Comparison of ENCODE assay signal across 16 cellular contexts in the genomic region with DNA sequence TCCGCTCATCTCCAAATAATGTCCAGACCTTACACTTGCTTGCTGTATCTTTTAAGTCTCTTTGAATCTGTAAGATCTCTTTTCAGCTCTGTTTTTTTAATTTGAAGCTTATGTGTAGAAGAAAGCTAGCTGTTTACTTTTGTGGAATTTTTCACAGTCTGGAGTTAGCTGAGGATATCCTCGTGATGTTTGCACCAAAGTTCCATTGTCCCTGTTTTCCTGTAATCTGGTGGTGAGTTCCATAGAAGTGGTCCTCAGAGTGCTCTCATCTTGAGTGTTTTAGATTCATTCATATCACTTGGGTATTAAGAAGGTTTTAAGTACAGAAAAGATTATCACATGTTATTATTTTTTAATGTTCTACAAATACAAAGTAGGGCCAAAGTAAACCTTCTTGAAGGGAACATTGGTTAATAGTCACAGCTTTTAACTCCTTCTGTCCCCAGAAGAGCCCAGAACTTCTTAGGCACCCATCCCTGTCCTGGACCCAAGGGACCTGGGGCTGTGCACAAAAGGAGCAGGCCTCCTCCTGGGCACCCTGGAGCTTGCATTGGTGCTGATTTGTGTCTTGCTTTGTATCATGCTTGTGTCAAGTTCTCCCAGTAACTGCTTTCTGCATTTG. TPM values are rescaled to one million over a fixed set of nuclear protein-coding genes. Genes with fewer than 3 reads are reported as not detected.
DNase-seq lines count a peak whose midpoint lies in the region; ATAC-seq, FAIRE-seq and TF ChIP-seq lines count a peak whose summit lies in the region.
"Had no signal": no experiment of that assay in that cellular context is flagged by ENCODE, and none has a peak within 500 bp of the region (broad histone marks: within the 10 kb centered on the region; RNA-seq: fewer than 3 reads in every experiment).

No MANE protein-coding gene starts in this region.

- H3K9ac ChIP-seq in endodermal cell (ENCODE audit: extremely low read depth, low read length, poor library complexity, severe bottlenecking): no peak overlapping the region

- H3K27ac ChIP-seq in endodermal cell (ENCODE audit: low read depth, low read length): no peak overlapping the region

- 75 to 88% methylated on average over 1 to 2 of the region's 2 CpGs for WGBS in endodermal cell (ENCODE audit: insufficient coverage in 1 of 2, insufficient read length in 1 of 2), 2 experiments

- CTCF ChIA-PET in GM10248 (lab: Yijun Ruan, JAX): interaction anchor here (3.2 to 4.1 kb wide), 2 partner anchors 10 to 70 kb away, joined by 16 to 19 read pairs; no protein-coding TSS in a partner anchor

- H3K27me3 Mint-ChIP-seq in endodermal cell (ENCODE audit: insufficient read depth): no peaks in the 10 kb centered on the region

- TF ChIP-seq POLR2A in H54 (IDR thresholded peaks at IDR 0.05; ENCODE audit: low read depth, low read length): no peak

- no peaks in the 10 kb centered on the region for H3K36me3 ChIP-seq in endodermal cell (ENCODE audit: control insufficient read depth, insufficient read depth, low read length)
- H3K36me3 ChIP-seq: HAP-1 had no signal

- intact Hi-C loops in sciatic nerve (cut with DNase I): no loop called here

- no peaks in the 10 kb centered on the region for H3K9me3 ChIP-seq in endodermal cell (ENCODE audit: control insufficient read depth, low read length)
- H3K9me3 ChIP-seq: HAP-1 had no signal

- H3K4me3 Mint-ChIP-seq in endodermal cell: no peak overlapping the region
- H3K4me3 Mint-ChIP-seq: activated T-cell treated with anti-CD3 and anti-CD28 coated beads, Interleukin-2, amount 50 U/mL, for 4 hours; stimulated activated effector memory CD8-positive, alpha-beta T cell treated with anti-CD3 and anti-CD28 coated beads, Interleukin-12 subunit alpha, Interleukin-12 subunit beta, amount 100 ng/mL, for 72 hours had no signal

- ATAC-seq in sciatic nerve: peak; percentile 78
- no peak for ATAC-seq in GM18861 (IDR thresholded peaks at IDR 0.05; ENCODE audit: unreplicated experiment)
- ATAC-seq: activated T-cell treated with anti-CD3 and anti-CD28 coated beads, Interleukin-2, amount 50 U/mL, for 4 hours; left ventricle myocardium superior; stimulated activated effector memory CD8-positive, alpha-beta T cell treated with anti-CD3 and anti-CD28 coated beads, Interleukin-12 subunit alpha, Interleukin-12 subunit beta, amount 100 ng/mL, for 72 hours had no signal

- no peak for TF ChIP-seq CTCF in endodermal cell (conservative IDR thresholded peaks at IDR 0.05)
- TF ChIP-seq CTCF in GM10248 (IDR thresholded peaks at IDR 0.05; ENCODE audit: control extremely low read depth, extremely low read depth, low read depth, missing control alignments): no peak

- no peak for FAIRE-seq in H54 (lab: Jason Lieb, UNC)

- H3K36me3 Mint-ChIP-seq in endodermal cell (ENCODE audit: low read depth): no peaks in the 10 kb centered on the region
- H3K36me3 Mint-ChIP-seq: stimulated activated effector memory CD8-positive, alpha-beta T cell treated with anti-CD3 and anti-CD28 coated beads, Interleukin-12 subunit alpha, Interleukin-12 subunit beta, amount 100 ng/mL, for 72 hours had no signal

- no peak overlapping the region for H3K4me3 ChIP-seq in endodermal cell (ENCODE audit: low read length)
- H3K4me3 ChIP-seq: HAP-1 had no signal

- no peaks in the 10 kb centered on the region for H3K27me3 ChIP-seq in endodermal cell (ENCODE audit: control insufficient read depth, insufficient read depth, low read length, poor library complexity, severe bottlenecking)

- peaks cover 8% of the 10 kb centered on the region for H3K4me1 Mint-ChIP-seq in endodermal cell

- peaks cover 3% of the 10 kb centered on the region for H3K4me1 ChIP-seq in endodermal cell (ENCODE audit: control insufficient read depth, insufficient read depth, low read length)
- H3K4me1 ChIP-seq: HAP-1 had no signal

- POLR2A ChIA-PET in GM10248 (lab: Yijun Ruan, JAX): no interaction called here

- no peak overlapping the region for H3K27ac Mint-ChIP-seq in endodermal cell
- H3K27ac Mint-ChIP-seq: stimulated activated effector memory CD8-positive, alpha-beta T cell treated with anti-CD3 and anti-CD28 coated beads, Interleukin-12 subunit alpha, Interleukin-12 subunit beta, amount 100 ng/mL, for 72 hours had no signal

- peak; percentile 57 for DNase-seq in DMS79 treated with DMSO at 0.1 percent for 48 hours (lab: John Stamatoyannopoulos, UW)
- DNase-seq in amniotic epithelial cell (ENCODE audit: low read depth): peak; percentile 21
- DNase-seq in glomerular endothelial cell (ENCODE audit: extremely low read depth, low read depth, low spot score): peak; percentile 16
- no peak for DNase-seq in sciatic nerve (ENCODE audit: low spot score)
- no peak for DNase-seq in endodermal cell
- DNase-seq in H54 (ENCODE audit: insufficient read length, low spot score): no peak
- no peak for DNase-seq in GM10248 (ENCODE audit: extremely low spot score)
- DNase-seq: activated T-cell treated with anti-CD3 and anti-CD28 coated beads, Interleukin-2, amount 50 U/mL, for 4 hours; amygdala; C1 segment of cervical spinal cord; effector CD8-positive, alpha-beta T cell; left ventricle myocardium superior; occipital lobe had no signal

- peaks cover 7% of the 10 kb centered on the region for H3K9me3 Mint-ChIP-seq in endodermal cell
- H3K9me3 Mint-ChIP-seq: activated T-cell treated with anti-CD3 and anti-CD28 coated beads, Interleukin-2, amount 50 U/mL, for 4 hours; stimulated activated effector memory CD8-positive, alpha-beta T cell treated with anti-CD3 and anti-CD28 coated beads, Interleukin-12 subunit alpha, Interleukin-12 subunit beta, amount 100 ng/mL, for 72 hours had no signal

RNA-seq across cellular contexts. Expression of a gene that starts 15.0 kb away (rescaled TPM):
- total RNA-seq in glomerular endothelial cell: 22.0 and 27.2 TPM in 2 replicates
- total RNA-seq in sciatic nerve: 25.5 TPM
- total RNA-seq in endodermal cell: 1 to 10 TPM in 1 of 2 donors, under 1 TPM in 1; 0.75 to 1.0 TPM
- 1.1 TPM for polyA plus RNA-seq in endodermal cell (2013, experiment 1 of 2)
- 0.58 TPM for polyA plus RNA-seq in endodermal cell (2013, experiment 2 of 2)

Comparison
In these comparisons a context has a peak if more than half of its experiments do, and no peak if none do; other contexts are left out.
1. DNase-seq: peak in DMS79 treated with DMSO at 0.1 percent for 48 hours (single experiment), amniotic epithelial cell (single experiment) and glomerular endothelial cell (single experiment); none in sciatic nerve (single experiment), endodermal cell (single experiment), H54 (single experiment) and GM10248 (single experiment).
2. RNA of a gene that starts 15.0 kb away (total RNA-seq): 22.0 to 27.2 TPM in glomerular endothelial cell and 25.5 TPM in sciatic nerve (single experiment); 0.75 to 1.0 TPM in endodermal cell; every median in the first group is over 10 times any median in the second.